Comparison of ENCODE assay signal across 9 cellular contexts in genomic region chr3:150995510-150995909, GRCh38. TPM values are rescaled to one million over a fixed set of nuclear protein-coding genes. Genes with fewer than 3 reads are reported as not detected.
"Had no signal": no experiment of that assay in that cellular context is flagged by ENCODE, and none has a peak within 500 bp of the region (broad histone marks: within the 10 kb centered on the region; RNA-seq: fewer than 3 reads in every experiment).

No MANE protein-coding gene starts in this region.

- ATAC-seq: K562 had no signal

- H3K4me3 Mint-ChIP-seq: IgD-negative memory B cell had no signal

- H3K9ac ChIP-seq: KMS-11 had no signal

- H3K4me1 Mint-ChIP-seq: IgD-negative memory B cell had no signal

- DNase-seq: KBM-7, KG1 had no signal

- H3K4me3 ChIP-seq: K562 had no signal

- FAIRE-seq: HTR-8/SVneo, K562 had no signal

- H3K27ac Mint-ChIP-seq: IgD-negative memory B cell had no signal

- H3K27ac ChIP-seq: HL-60, KMS-11 had no signal

- H3K4me2 ChIP-seq: KMS-11 had no signal

RNA-seq across cellular contexts. Expression of gene CLRN1, which starts 23.0 kb away (rescaled TPM):
- total RNA-seq: HT-29, HT1080, K562 had no signal
- polyA plus RNA-seq: IgD-negative memory B cell, K562 had no signal
